In the genomic region with DNA sequence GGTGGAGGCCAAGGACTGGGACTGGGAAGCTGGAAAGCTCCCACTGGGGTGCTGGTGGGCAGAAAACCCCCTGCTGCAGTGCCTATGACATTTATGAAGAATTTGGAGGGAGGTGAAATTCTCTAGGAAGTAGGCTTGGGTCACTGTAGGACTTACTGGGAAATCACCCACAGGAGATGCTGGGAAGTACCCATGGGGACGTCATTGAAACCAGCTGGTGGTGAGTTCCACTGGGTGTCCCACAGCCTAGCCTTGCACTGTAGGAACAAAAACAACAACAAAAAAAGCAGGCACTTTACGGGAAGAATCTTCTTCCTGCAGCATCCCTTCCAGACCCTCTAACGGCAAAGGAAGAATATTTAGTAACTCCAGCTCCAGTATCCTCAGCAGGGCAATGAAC, we compare ENCODE assay signal across 40 cellular contexts. TPM values are rescaled to one million over a fixed set of nuclear protein-coding genes. Genes with fewer than 3 reads are reported as not detected.
"Had no signal": no experiment of that assay in that cellular context is flagged by ENCODE, and none has a peak within 500 bp of the region (broad histone marks: within the 10 kb centered on the region; RNA-seq: fewer than 3 reads in every experiment).

No MANE protein-coding gene starts in this region.

- H3K4me3 ChIP-seq: adrenal gland, ascending aorta, body of pancreas, breast epithelium, cardiac muscle cell had no signal

- H3K9me3 Mint-ChIP-seq: activated naive CD4-positive, alpha-beta T cell treated with anti-CD3 and anti-CD28 coated beads for 36 hours; activated naive CD4-positive, alpha-beta T cell treated with anti-CD3 and anti-CD28 coated beads, Interleukin-2, amount 10 ng/mL, durations not matched to agents 7 days and 5 days; activated naive CD4-positive, alpha-beta T cell treated with anti-CD3 and anti-CD28 coated beads, Interleukin-2, amount 50 U/mL, for 24 hours; activated naive CD8-positive, alpha-beta T cell treated with anti-CD3 and anti-CD28 coated beads, Interleukin-2, amount 10 ng/mL, durations not matched to agents 7 days and 5 days; activated naive CD8-positive, alpha-beta T cell treated with anti-CD3 and anti-CD28 coated beads, Interleukin-2, amount 50 U/mL, for 24 hours; activated T-cell treated with anti-CD3 and anti-CD28 coated beads, Interleukin-2, amount 50 U/mL, for 4 hours; activated T-helper 1 cell treated with anti-CD3 and anti-CD28 coated beads, Interleukin-12 subunit alpha, Interleukin-12 subunit beta, Interleukin-2, Interleukin-4 antibody, amounts not matched to agents 30 ng/mL and 10 ng/mL and 1 ng/mL, durations not matched to agents 14 hours and 24 hours and 36 hours; activated T-helper 2 cell treated with anti-CD3 and anti-CD28 coated beads, Interferon-gamma antibody, Interleukin-2, Interleukin-4, amounts not matched to agents 10 μg/mL and 5 μg/mL and 100 μg/mL, durations not matched to agents 14 hours and 24 hours and 36 hours; brain had no signal

- H3K4me1 ChIP-seq: adrenal gland, ascending aorta, body of pancreas, breast epithelium had no signal

- H3K4me3 Mint-ChIP-seq: activated naive CD4-positive, alpha-beta T cell treated with anti-CD3 and anti-CD28 coated beads for 36 hours; activated naive CD4-positive, alpha-beta T cell treated with anti-CD3 and anti-CD28 coated beads, Interleukin-2, amount 10 ng/mL, durations not matched to agents 7 days and 5 days; activated naive CD4-positive, alpha-beta T cell treated with anti-CD3 and anti-CD28 coated beads, Interleukin-2, amount 50 U/mL, for 24 hours; activated naive CD8-positive, alpha-beta T cell; activated naive CD8-positive, alpha-beta T cell treated with anti-CD3 and anti-CD28 coated beads, Interleukin-2, amount 10 ng/mL, durations not matched to agents 7 days and 5 days; activated naive CD8-positive, alpha-beta T cell treated with anti-CD3 and anti-CD28 coated beads, Interleukin-2, amount 50 U/mL, for 24 hours; activated T-cell treated with anti-CD3 and anti-CD28 coated beads, Interleukin-2, amount 50 U/mL, for 24 hours; activated T-cell treated with anti-CD3 and anti-CD28 coated beads, Interleukin-2, amount 50 U/mL, for 4 hours; activated T-cell treated with anti-CD3 and anti-CD28 coated beads, Interleukin-2, amount 50 U/mL, for 72 hours; activated T-helper 1 cell treated with anti-CD3 and anti-CD28 coated beads, Interleukin-12 subunit alpha, Interleukin-12 subunit beta, Interleukin-2, Interleukin-4 antibody, amounts not matched to agents 30 ng/mL and 10 ng/mL and 1 ng/mL, durations not matched to agents 14 hours and 24 hours and 36 hours; activated T-helper 17 cell treated with anti-CD3 and anti-CD28 coated beads, Interleukin-2, amount 50 U/mL, for 72 hours; brain; central memory CD8-positive, alpha-beta T cell had no signal

- FAIRE-seq: astrocyte, bronchial epithelial cell had no signal

- H3K27me3 Mint-ChIP-seq: activated naive CD4-positive, alpha-beta T cell treated with anti-CD3 and anti-CD28 coated beads, Interleukin-2, amount 10 ng/mL, durations not matched to agents 7 days and 5 days; activated naive CD4-positive, alpha-beta T cell treated with anti-CD3 and anti-CD28 coated beads, Interleukin-2, amount 50 U/mL, for 24 hours; activated naive CD8-positive, alpha-beta T cell treated with anti-CD3 and anti-CD28 coated beads, Interleukin-2, amount 10 ng/mL, durations not matched to agents 7 days and 5 days; activated naive CD8-positive, alpha-beta T cell treated with anti-CD3 and anti-CD28 coated beads, Interleukin-2, amount 50 U/mL, for 24 hours; activated T-cell treated with anti-CD3 and anti-CD28 coated beads, Interleukin-2, amount 50 U/mL, for 24 hours had no signal

- H3K27ac Mint-ChIP-seq: activated naive CD4-positive, alpha-beta T cell treated with anti-CD3 and anti-CD28 coated beads for 36 hours; activated naive CD4-positive, alpha-beta T cell treated with anti-CD3 and anti-CD28 coated beads, Interleukin-2, amount 10 ng/mL, durations not matched to agents 7 days and 5 days; activated naive CD4-positive, alpha-beta T cell treated with anti-CD3 and anti-CD28 coated beads, Interleukin-2, amount 50 U/mL, for 24 hours; activated naive CD4-positive, alpha-beta T cell treated with anti-CD3 and anti-CD28 coated beads, Interleukin-2, amount 50 U/mL, for 72 hours; activated naive CD8-positive, alpha-beta T cell; activated naive CD8-positive, alpha-beta T cell treated with anti-CD3 and anti-CD28 coated beads, Interleukin-2, amount 10 ng/mL, durations not matched to agents 7 days and 5 days; activated naive CD8-positive, alpha-beta T cell treated with anti-CD3 and anti-CD28 coated beads, Interleukin-2, amount 50 U/mL, for 24 hours; activated T-cell treated with anti-CD3 and anti-CD28 coated beads, Interleukin-2, amount 50 U/mL, for 24 hours; activated T-cell treated with anti-CD3 and anti-CD28 coated beads, Interleukin-2, amount 50 U/mL, for 72 hours; activated T-helper 1 cell treated with anti-CD3 and anti-CD28 coated beads, Interleukin-12 subunit alpha, Interleukin-12 subunit beta, Interleukin-2, Interleukin-4 antibody, amounts not matched to agents 30 ng/mL and 10 ng/mL and 1 ng/mL, durations not matched to agents 14 hours and 24 hours and 36 hours; activated T-helper 17 cell treated with anti-CD3 and anti-CD28 coated beads, Interleukin-2, amount 50 U/mL, for 72 hours; activated T-helper 2 cell treated with anti-CD3 and anti-CD28 coated beads, Interferon-gamma antibody, Interleukin-2, Interleukin-4, amounts not matched to agents 10 μg/mL and 5 μg/mL and 100 μg/mL, durations not matched to agents 14 hours and 24 hours and 36 hours; brain had no signal

- H3K9me3 ChIP-seq: adrenal gland, ascending aorta, body of pancreas had no signal

- H3K36me3 Mint-ChIP-seq: activated naive CD4-positive, alpha-beta T cell treated with anti-CD3 and anti-CD28 coated beads, Interleukin-2, amount 10 ng/mL, durations not matched to agents 7 days and 5 days; activated naive CD4-positive, alpha-beta T cell treated with anti-CD3 and anti-CD28 coated beads, Interleukin-2, amount 50 U/mL, for 24 hours; activated naive CD4-positive, alpha-beta T cell treated with anti-CD3 and anti-CD28 coated beads, Interleukin-2, amount 50 U/mL, for 72 hours; activated naive CD8-positive, alpha-beta T cell; activated naive CD8-positive, alpha-beta T cell treated with anti-CD3 and anti-CD28 coated beads, Interleukin-2, amount 10 ng/mL, durations not matched to agents 7 days and 5 days; brain had no signal

- H3K27ac ChIP-seq: adrenal gland, ascending aorta, body of pancreas, brain microvascular endothelial cell, breast epithelium, cardiac muscle cell had no signal

- DNase-seq: activated effector memory CD4-positive, alpha-beta T cell treated with anti-CD3 and anti-CD28 coated beads, Interleukin-2, amount 50 U/mL, for 16 hours; activated effector memory CD4-positive, alpha-beta T cell treated with Interleukin-2 at 50 U/mL for 16 hours; activated gamma-delta T cell; activated gamma-delta T cell treated with Interleukin-2 at 50 U/mL for 16 hours; activated naive CD4-positive, alpha-beta T cell; activated naive CD4-positive, alpha-beta T cell treated with anti-CD3 and anti-CD28 coated beads for 36 hours; activated naive CD4-positive, alpha-beta T cell treated with anti-CD3 and anti-CD28 coated beads, Interleukin-2, amount 10 ng/mL, durations not matched to agents 7 days and 5 days; activated naive CD4-positive, alpha-beta T cell treated with anti-CD3 and anti-CD28 coated beads, Interleukin-2, amount 50 U/mL, for 16 hours; activated naive CD4-positive, alpha-beta T cell treated with Interleukin-2 at 50 U/mL for 16 hours; activated naive CD8-positive, alpha-beta T cell treated with anti-CD3 and anti-CD28 coated beads, Interleukin-2, amount 10 ng/mL, durations not matched to agents 7 days and 5 days; activated naive CD8-positive, alpha-beta T cell treated with anti-CD3 and anti-CD28 coated beads, Interleukin-2, amount 50 U/mL, for 24 hours; activated T-cell treated with anti-CD3 and anti-CD28 coated beads, Interleukin-2, amount 50 U/mL, for 1 hour; activated T-cell treated with anti-CD3 and anti-CD28 coated beads, Interleukin-2, amount 50 U/mL, for 24 hours; activated T-cell treated with anti-CD3 and anti-CD28 coated beads, Interleukin-2, amount 50 U/mL, for 4 hours; activated T-cell treated with anti-CD3 and anti-CD28 coated beads, Interleukin-2, amount 50 U/mL, for 48 hours; activated T-cell treated with anti-CD3 and anti-CD28 coated beads, Interleukin-2, amount 50 U/mL, for 72 hours; adrenal gland; amniotic stem cell; amygdala; anterior cingulate cortex; aorta; body of pancreas; brain microvascular endothelial cell; caudate nucleus; central memory CD4-positive, alpha-beta T cell; cerebellar nuclear complex had no signal

- H3K27me3 ChIP-seq: adrenal gland, ascending aorta, body of pancreas, brain microvascular endothelial cell, breast epithelium, cardiac muscle cell had no signal

- ATAC-seq: activated naive CD4-positive, alpha-beta T cell treated with anti-CD3 and anti-CD28 coated beads, Interleukin-2, amount 50 U/mL, for 72 hours; activated naive CD8-positive, alpha-beta T cell treated with anti-CD3 and anti-CD28 coated beads, Interleukin-2, amount 50 U/mL, for 24 hours; activated T-cell treated with anti-CD3 and anti-CD28 coated beads, Interleukin-2, amount 50 U/mL, for 4 hours; activated T-cell treated with anti-CD3 and anti-CD28 coated beads, Interleukin-2, amount 50 U/mL, for 72 hours; activated T-helper 17 cell treated with anti-CD3 and anti-CD28 coated beads, Interleukin-2, amount 50 U/mL, for 72 hours; body of pancreas had no signal

- H3K4me1 Mint-ChIP-seq: activated naive CD4-positive, alpha-beta T cell treated with anti-CD3 and anti-CD28 coated beads, Interleukin-2, amount 10 ng/mL, durations not matched to agents 7 days and 5 days; activated naive CD4-positive, alpha-beta T cell treated with anti-CD3 and anti-CD28 coated beads, Interleukin-2, amount 50 U/mL, for 24 hours; activated naive CD8-positive, alpha-beta T cell treated with anti-CD3 and anti-CD28 coated beads, Interleukin-2, amount 10 ng/mL, durations not matched to agents 7 days and 5 days; activated naive CD8-positive, alpha-beta T cell treated with anti-CD3 and anti-CD28 coated beads, Interleukin-2, amount 50 U/mL, for 24 hours; activated T-helper 17 cell treated with anti-CD3 and anti-CD28 coated beads, Interleukin-2, amount 50 U/mL, for 72 hours; brain; central memory CD8-positive, alpha-beta T cell had no signal

- H3K36me3 ChIP-seq: adrenal gland, ascending aorta, brain microvascular endothelial cell, breast epithelium, cardiac muscle cell had no signal

RNA-seq across cellular contexts. Expression of gene VIP, which starts 26.2 kb away (rescaled TPM):
- total RNA-seq: activated naive CD4-positive, alpha-beta T cell treated with anti-CD3 and anti-CD28 coated beads for 36 hours; activated naive CD4-positive, alpha-beta T cell treated with anti-CD3 and anti-CD28 coated beads, Interleukin-2, amount 50 U/mL, for 72 hours; activated naive CD8-positive, alpha-beta T cell treated with anti-CD3 and anti-CD28 coated beads, Interleukin-2, amount 10 ng/mL, durations not matched to agents 7 days and 5 days; activated T-cell treated with anti-CD3 and anti-CD28 coated beads, Interleukin-2, amount 50 U/mL, for 4 hours; activated T-cell treated with anti-CD3 and anti-CD28 coated beads, Interleukin-2, amount 50 U/mL, for 72 hours; activated T-helper 1 cell treated with anti-CD3 and anti-CD28 coated beads, Interleukin-12 subunit alpha, Interleukin-12 subunit beta, Interleukin-2, Interleukin-4 antibody, amounts not matched to agents 30 ng/mL and 10 ng/mL and 1 ng/mL, durations not matched to agents 14 hours and 24 hours and 36 hours; activated T-helper 17 cell treated with anti-CD3 and anti-CD28 coated beads, Interleukin-2, amount 50 U/mL, for 72 hours; activated T-helper 2 cell treated with anti-CD3 and anti-CD28 coated beads, Interferon-gamma antibody, Interleukin-2, Interleukin-4, amounts not matched to agents 10 μg/mL and 5 μg/mL and 100 μg/mL, durations not matched to agents 14 hours and 24 hours and 36 hours; ascending aorta; cardiac muscle cell; chondrocyte had no signal
- polyA plus RNA-seq: cardiac muscle cell had no signal
